Comparison of ENCODE assay signal across 22 cellular contexts in genomic region chr15:37217567-37217966, GRCh38.
DNase-seq lines count a peak whose midpoint lies in the region; ATAC-seq and TF ChIP-seq lines count a peak whose summit lies in the region.
"Had no signal": no experiment of that assay in that cellular context is flagged by ENCODE, and none has a peak within 500 bp of the region (broad histone marks: within the 10 kb centered on the region; RNA-seq: fewer than 3 reads in every experiment).

No MANE protein-coding gene starts in this region.

- DNase-seq in HuH-7.5 (ENCODE audit: low spot score): peak; percentile 6
- DNase-seq in WTC11 (ENCODE audit: low spot score): no peak
- peak; percentile 2 for DNase-seq in fibroblast of mammary gland (ENCODE audit: low read depth)
- no peak for DNase-seq in Right ventricle myocardium superior
- DNase-seq: CD4-positive, CD25-positive, alpha-beta regulatory T cell; COR-L47; DMS 273 treated with DMSO at 0.1 percent for 48 hours; DMS79 treated with DMSO at 0.1 percent for 48 hours; HCEC 1CT; KG1; NCI-H1092 treated with DMSO at 0.1 percent for 48 hours; NCI-H146; NCI-H2029; NCI-H2227 treated with DMSO at 0.1 percent for 48 hours; NCI-H510A; NCI-H748 treated with DMSO at 0.1 percent for 48 hours; NK-92 treated with Interleukin-12 subunit alpha and Interleukin-12 subunit beta, amount 100 ng/mL, for 24 hours; Peyer's patch had no signal

- no peaks in the 10 kb centered on the region for H3K36me3 Mint-ChIP-seq in WTC11
- H3K36me3 Mint-ChIP-seq: CD4-positive, CD25-positive, alpha-beta regulatory T cell had no signal

- peak overlapping the region; percentile 9 for H3K27ac ChIP-seq in neural cell (ENCODE audit: low read length)
- H3K27ac ChIP-seq: Peyer's patch had no signal

- POLR2A ChIA-PET in WTC11 (lab: Charles Lee): no interaction called here

- H3K27ac Mint-ChIP-seq in WTC11: no peak overlapping the region
- H3K27ac Mint-ChIP-seq: CD4-positive, CD25-positive, alpha-beta regulatory T cell; GM23338 had no signal

- peaks cover 22% of the 10 kb centered on the region for H3K9me3 Mint-ChIP-seq in WTC11

- H3K9me3 ChIP-seq in neural cell (ENCODE audit: low read length): no peaks in the 10 kb centered on the region
- H3K9me3 ChIP-seq: Peyer's patch had no signal

- H3F3A ChIP-seq in neural cell (ENCODE audit: insufficient read depth, low read length, poor library complexity, severe bottlenecking): peaks cover 9% of the 10 kb centered on the region

- H3K4me3 ChIP-seq in fibroblast of mammary gland (ENCODE audit: control insufficient read depth, low read depth, low read length) (no peak overlapping the region), neural cell (ENCODE audit: low read length) (no peak overlapping the region)
- H3K4me3 ChIP-seq: GM23338, Peyer's patch had no signal

- no peak overlapping the region for H3K4me2 ChIP-seq in neural cell (ENCODE audit: low read length)
- H3K4me2 ChIP-seq: GM23338 had no signal

- no peak for TF ChIP-seq RAD21 in neural cell (conservative IDR thresholded peaks at IDR 0.05)

- ATAC-seq in WTC11: no peak
- no peak for ATAC-seq in Right ventricle myocardium superior (ENCODE audit: poor library complexity)
- ATAC-seq in HG02798 (IDR thresholded peaks at IDR 0.05; ENCODE audit: poor library complexity, unreplicated experiment): no peak
- no peak for ATAC-seq in GM18519 (IDR thresholded peaks at IDR 0.05; ENCODE audit: low FRiP score, unreplicated experiment)
- ATAC-seq: GM23338 had no signal

- H2AFZ ChIP-seq in neural cell (ENCODE audit: low read depth, low read length): no peak overlapping the region
- H2AFZ ChIP-seq: GM23338 had no signal

- H3K9ac ChIP-seq in neural cell (ENCODE audit: low read length): no peak overlapping the region

- no peaks in the 10 kb centered on the region for H3K27me3 Mint-ChIP-seq in WTC11 (ENCODE audit: low read depth)
- H3K27me3 Mint-ChIP-seq: CD4-positive, CD25-positive, alpha-beta regulatory T cell had no signal

- CTCF ChIA-PET in WTC11 (lab: Charles Lee): no interaction called here

- H3K9me2 ChIP-seq in neural cell (ENCODE audit: insufficient read depth, low read length): no peaks in the 10 kb centered on the region

- no peak for TF ChIP-seq EP300 in neural cell (conservative IDR thresholded peaks at IDR 0.05; ENCODE audit: poor library complexity, severe bottlenecking)

- no peaks in the 10 kb centered on the region for H3K79me2 ChIP-seq in neural cell (replicated peaks; ENCODE audit: insufficient read depth, low read length)

- no peaks in the 10 kb centered on the region for H4K20me1 ChIP-seq in neural cell (ENCODE audit: insufficient read depth)

- no peaks in the 10 kb centered on the region for H3K4me1 Mint-ChIP-seq in WTC11
- H3K4me1 Mint-ChIP-seq: CD4-positive, CD25-positive, alpha-beta regulatory T cell; GM23338 had no signal

- TF ChIP-seq CTCF in WTC11 (IDR thresholded peaks at IDR 0.05) (no peak), fibroblast of mammary gland (conservative IDR thresholded peaks at IDR 0.05; ENCODE audit: control insufficient read depth, insufficient read depth, low read depth, low read length) (no peak), neural cell (IDR thresholded peaks at IDR 0.05; ENCODE audit: poor library complexity, severe bottlenecking) (no peak)

- no peak overlapping the region for H3K4me3 Mint-ChIP-seq in WTC11
- H3K4me3 Mint-ChIP-seq: CD4-positive, CD25-positive, alpha-beta regulatory T cell; GM23338 had no signal

- no peaks in the 10 kb centered on the region for H3K27me3 ChIP-seq in neural cell (ENCODE audit: insufficient read depth, low read depth, low read length)
- H3K27me3 ChIP-seq: Peyer's patch had no signal

- no peaks in the 10 kb centered on the region for H3K36me3 ChIP-seq in neural cell (ENCODE audit: insufficient read depth, low read length)
- H3K36me3 ChIP-seq: Peyer's patch had no signal

- intact Hi-C loops in Right ventricle myocardium superior (cut with DNase I): no loop called here

TF ChIP-seq in WTC11, 78 proteins besides CTCF, POLR2A, EP300 and RAD21:
- TF ChIP-seq, protein P1, sequence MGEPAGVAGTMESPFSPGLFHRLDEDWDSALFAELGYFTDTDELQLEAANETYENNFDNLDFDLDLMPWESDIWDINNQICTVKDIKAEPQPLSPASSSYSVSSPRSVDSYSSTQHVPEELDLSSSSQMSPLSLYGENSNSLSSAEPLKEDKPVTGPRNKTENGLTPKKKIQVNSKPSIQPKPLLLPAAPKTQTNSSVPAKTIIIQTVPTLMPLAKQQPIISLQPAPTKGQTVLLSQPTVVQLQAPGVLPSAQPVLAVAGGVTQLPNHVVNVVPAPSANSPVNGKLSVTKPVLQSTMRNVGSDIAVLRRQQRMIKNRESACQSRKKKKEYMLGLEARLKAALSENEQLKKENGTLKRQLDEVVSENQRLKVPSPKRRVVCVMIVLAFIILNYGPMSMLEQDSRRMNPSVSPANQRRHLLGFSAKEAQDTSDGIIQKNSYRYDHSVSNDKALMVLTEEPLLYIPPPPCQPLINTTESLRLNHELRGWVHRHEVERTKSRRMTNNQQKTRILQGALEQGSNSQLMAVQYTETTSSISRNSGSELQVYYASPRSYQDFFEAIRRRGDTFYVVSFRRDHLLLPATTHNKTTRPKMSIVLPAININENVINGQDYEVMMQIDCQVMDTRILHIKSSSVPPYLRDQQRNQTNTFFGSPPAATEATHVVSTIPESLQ (CRISPR knock-in tag; IDR thresholded peaks at IDR 0.05): no peak
- TF ChIP-seq GABPB1 (CRISPR knock-in tag; IDR thresholded peaks at IDR 0.05): peak; percentile 94

TF ChIP-seq in neural cell, 6 proteins besides CTCF, POLR2A, EP300 and RAD21:
- TF ChIP-seq TAF1 (IDR thresholded peaks at IDR 0.05; ENCODE audit: low read depth): no peak
- no peak for TF ChIP-seq MXI1 (conservative IDR thresholded peaks at IDR 0.05; ENCODE audit: poor library complexity, severe bottlenecking)
- TF ChIP-seq, protein P2, sequence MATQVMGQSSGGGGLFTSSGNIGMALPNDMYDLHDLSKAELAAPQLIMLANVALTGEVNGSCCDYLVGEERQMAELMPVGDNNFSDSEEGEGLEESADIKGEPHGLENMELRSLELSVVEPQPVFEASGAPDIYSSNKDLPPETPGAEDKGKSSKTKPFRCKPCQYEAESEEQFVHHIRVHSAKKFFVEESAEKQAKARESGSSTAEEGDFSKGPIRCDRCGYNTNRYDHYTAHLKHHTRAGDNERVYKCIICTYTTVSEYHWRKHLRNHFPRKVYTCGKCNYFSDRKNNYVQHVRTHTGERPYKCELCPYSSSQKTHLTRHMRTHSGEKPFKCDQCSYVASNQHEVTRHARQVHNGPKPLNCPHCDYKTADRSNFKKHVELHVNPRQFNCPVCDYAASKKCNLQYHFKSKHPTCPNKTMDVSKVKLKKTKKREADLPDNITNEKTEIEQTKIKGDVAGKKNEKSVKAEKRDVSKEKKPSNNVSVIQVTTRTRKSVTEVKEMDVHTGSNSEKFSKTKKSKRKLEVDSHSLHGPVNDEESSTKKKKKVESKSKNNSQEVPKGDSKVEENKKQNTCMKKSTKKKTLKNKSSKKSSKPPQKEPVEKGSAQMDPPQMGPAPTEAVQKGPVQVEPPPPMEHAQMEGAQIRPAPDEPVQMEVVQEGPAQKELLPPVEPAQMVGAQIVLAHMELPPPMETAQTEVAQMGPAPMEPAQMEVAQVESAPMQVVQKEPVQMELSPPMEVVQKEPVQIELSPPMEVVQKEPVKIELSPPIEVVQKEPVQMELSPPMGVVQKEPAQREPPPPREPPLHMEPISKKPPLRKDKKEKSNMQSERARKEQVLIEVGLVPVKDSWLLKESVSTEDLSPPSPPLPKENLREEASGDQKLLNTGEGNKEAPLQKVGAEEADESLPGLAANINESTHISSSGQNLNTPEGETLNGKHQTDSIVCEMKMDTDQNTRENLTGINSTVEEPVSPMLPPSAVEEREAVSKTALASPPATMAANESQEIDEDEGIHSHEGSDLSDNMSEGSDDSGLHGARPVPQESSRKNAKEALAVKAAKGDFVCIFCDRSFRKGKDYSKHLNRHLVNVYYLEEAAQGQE (IDR thresholded peaks at IDR 0.05; ENCODE audit: borderline replicate concordance): no peak
- no peak for TF ChIP-seq POLR2AphosphoS5 (IDR thresholded peaks at IDR 0.05)
- TF ChIP-seq EZH2 (IDR thresholded peaks at IDR 0.05; ENCODE audit: borderline replicate concordance, insufficient read depth, low read length, poor library complexity, severe bottlenecking): no peak
- TF ChIP-seq SMC3 (conservative IDR thresholded peaks at IDR 0.05; ENCODE audit: poor library complexity): no peak

Comparison
In these comparisons a context has a peak if more than half of its experiments do, and no peak if none do; other contexts are left out.
1. DNase-seq: peak in HuH-7.5 (single experiment) and fibroblast of mammary gland (single experiment); none in WTC11 (single experiment) and Right ventricle myocardium superior (single experiment).